ENCODE assay signal across 8 cellular contexts in the genomic region with DNA sequence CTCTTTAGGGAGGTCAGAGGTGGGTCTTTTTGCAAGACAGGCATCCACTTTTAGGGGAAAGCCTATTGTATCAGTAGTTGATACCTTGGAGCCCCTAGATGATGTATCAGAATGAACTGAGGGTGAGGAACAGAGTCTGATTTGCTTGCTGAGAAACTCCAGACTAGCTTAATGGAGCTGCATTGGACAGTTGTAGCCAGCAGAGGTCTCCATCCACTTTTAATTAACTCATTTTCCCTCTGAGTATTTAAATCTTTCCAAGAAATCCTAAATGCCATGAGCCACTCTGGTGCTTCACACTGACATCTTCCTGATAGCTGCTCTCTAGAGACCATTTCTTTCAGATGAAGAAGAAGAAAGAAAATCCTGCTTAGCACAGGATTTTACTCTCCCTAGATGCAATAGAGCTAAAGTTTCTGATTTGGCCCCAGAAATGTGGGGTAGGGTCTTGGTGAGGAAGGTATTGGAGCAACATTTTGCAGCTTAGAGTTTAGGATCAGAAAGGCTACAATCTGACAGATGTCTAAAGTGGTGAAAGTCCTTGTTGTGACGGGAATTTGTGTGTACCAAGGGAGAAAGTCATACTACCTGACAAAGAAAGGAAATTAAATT. TPM values are rescaled to one million over a fixed set of nuclear protein-coding genes. Genes with fewer than 3 reads are reported as not detected.
A peak's percentile ranks its signal among the peaks of the same experiment; 100 is the strongest.
DNase-seq lines count a peak whose midpoint lies in the region; ATAC-seq and TF ChIP-seq lines count a peak whose summit lies in the region.

No MANE protein-coding gene starts in this region.

- H2AFZ ChIP-seq in mammary epithelial cell (ENCODE audit: low read depth, low read length) = no peak overlapping the region

- no peaks in the 10 kb centered on the region for H3K79me2 ChIP-seq in mammary epithelial cell (ENCODE audit: insufficient read depth, low read length)

- no peak overlapping the region for H3K27ac Mint-ChIP-seq in stimulated activated effector memory CD8-positive, alpha-beta T cell treated with anti-CD3 and anti-CD28 coated beads, Interleukin-12 subunit alpha, Interleukin-12 subunit beta, amount 100 ng/mL, for 72 hours

- H3K4me2 ChIP-seq in mammary epithelial cell (ENCODE audit: insufficient read depth, low read depth, low read length) = no peak overlapping the region

- in situ Hi-C loops in mammary epithelial cell (cut with MboI; ENCODE audit: low sequenced_read_pairs in 2 of 2) = loop anchor here in 1 of 2 donors (25.0 kb wide), 1 partner anchor 404 kb away; no protein-coding TSS in a partner anchor

- WGBS in mammary epithelial cell (ENCODE audit: low coverage, missing lambda C conversion rate) = 100% methylated on average over 1 of the region's 1 CpG

- peaks cover 16% of the 10 kb centered on the region for H3K36me3 ChIP-seq in mammary epithelial cell (ENCODE audit: insufficient read depth, low read length)

- H3K4me1 ChIP-seq in mammary epithelial cell (ENCODE audit: insufficient read depth, low read length) = peaks cover 4% of the 10 kb centered on the region

- no peak overlapping the region for H3K4me3 Mint-ChIP-seq in stimulated activated effector memory CD8-positive, alpha-beta T cell treated with anti-CD3 and anti-CD28 coated beads, Interleukin-12 subunit alpha, Interleukin-12 subunit beta, amount 100 ng/mL, for 72 hours

- dilution Hi-C loops in mammary epithelial cell (cut with HindIII; ENCODE audit: low sequenced_read_pairs) = no loop called here

- no peak for ATAC-seq in HG02884 (IDR thresholded peaks at IDR 0.05; ENCODE audit: unreplicated experiment)
- ATAC-seq in stimulated activated effector memory CD8-positive, alpha-beta T cell treated with anti-CD3 and anti-CD28 coated beads, Interleukin-12 subunit alpha, Interleukin-12 subunit beta, amount 100 ng/mL, for 72 hours = no peak

- no TSS peak for BruUV-seq in mammary epithelial cell (replicated peaks; lab: Mats Ljungman, UMichigan)

- no peaks in the 10 kb centered on the region for H3K9me3 ChIP-seq in mammary epithelial cell (replicated peaks; ENCODE audit: insufficient read depth, low read length)

- peaks cover 50% of the 10 kb centered on the region for H3K36me3 Mint-ChIP-seq in stimulated activated effector memory CD8-positive, alpha-beta T cell treated with anti-CD3 and anti-CD28 coated beads, Interleukin-12 subunit alpha, Interleukin-12 subunit beta, amount 100 ng/mL, for 72 hours

- CTCF ChIA-PET in mammary epithelial cell (lab: Charles Lee; ENCODE audit: low non-redundant PET) = interaction anchor here (0.7 kb wide), 3 partner anchors 11 to 17 kb away, joined by 3 to 4 read pairs (median 3); no protein-coding TSS in a partner anchor

- H3K4me1 Mint-ChIP-seq in stimulated activated effector memory CD8-positive, alpha-beta T cell treated with anti-CD3 and anti-CD28 coated beads, Interleukin-12 subunit alpha, Interleukin-12 subunit beta, amount 100 ng/mL, for 72 hours = peaks cover 5% of the 10 kb centered on the region

- no peaks in the 10 kb centered on the region for H4K20me1 ChIP-seq in mammary epithelial cell (ENCODE audit: insufficient read depth, low read length)

- peak; percentile 65 to 66 for TF ChIP-seq CTCF in mammary epithelial cell (conservative IDR thresholded peaks at IDR 0.05 in 1 of 2, IDR thresholded peaks at IDR 0.05 in 1 of 2; ENCODE audit: extremely low read depth in 1 of 2, insufficient read depth in 1 of 2, low read depth in 1 of 2, low read length in 2 of 2)

- H3K4me3 ChIP-seq in mammary epithelial cell (replicated peaks in 1 of 3; ENCODE audit: insufficient read depth in 1 of 3, low read depth in 2 of 3, low read length in 3 of 3) = no peak overlapping the region

- intact Hi-C loops in mammary epithelial cell (cut with micrococcal nuclease) = loop anchor here (1.0 to 5.0 kb wide), 2 partner anchors 154 to 405 kb away; no protein-coding TSS in a partner anchor

- DNase-seq in DMS 273 (lab: John Stamatoyannopoulos, UW; ENCODE audit: unreplicated experiment) = peak; percentile 53
- no peak for DNase-seq in DMS 273 treated with DMSO at 0.1 percent for 48 hours (lab: John Stamatoyannopoulos, UW)
- peak; percentile 13 for DNase-seq in NCI-H1694 treated with DMSO at 0.1 percent for 48 hours (lab: John Stamatoyannopoulos, UW)
- DNase-seq in mammary epithelial cell = no peak
- DNase-seq in lung microvascular endothelial cell (ENCODE audit: low read depth in 2 of 2) = peak; percentile 55 to 68
- no peak for DNase-seq in stimulated activated CD4-positive, alpha-beta T cell treated with anti-CD3 and anti-CD28 coated beads, Interleukin-2, amount 100 ng/mL, for 48 hours
- DNase-seq in stimulated activated effector memory CD8-positive, alpha-beta T cell treated with anti-CD3 and anti-CD28 coated beads, Interleukin-12 subunit alpha, Interleukin-12 subunit beta, amount 100 ng/mL, for 72 hours (ENCODE audit: low spot score in 2 of 2) = no peak

- no peak overlapping the region for H3K27ac ChIP-seq in mammary epithelial cell (ENCODE audit: insufficient read depth, low read depth, low read length)

- no peak overlapping the region for H3K9ac ChIP-seq in mammary epithelial cell (ENCODE audit: insufficient read depth, low read length)

- H3K9me3 Mint-ChIP-seq in stimulated activated effector memory CD8-positive, alpha-beta T cell treated with anti-CD3 and anti-CD28 coated beads, Interleukin-12 subunit alpha, Interleukin-12 subunit beta, amount 100 ng/mL, for 72 hours = no peaks in the 10 kb centered on the region

- H3K27me3 ChIP-seq in mammary epithelial cell (ENCODE audit: insufficient read depth, low read length) = no peaks in the 10 kb centered on the region

RNA-seq across cellular contexts. Expression of gene EXT2, which starts 38.0 kb away (rescaled TPM):
- 100 to 1,000 TPM; 131 to 207 TPM for total RNA-seq in mammary epithelial cell
- 105 TPM for polyA plus RNA-seq in mammary epithelial cell
- polyA minus RNA-seq in mammary epithelial cell = 90.2 TPM
- total RNA-seq in lung microvascular endothelial cell = 119 and 138 TPM in 2 replicates

Comparison
In these comparisons a context has a peak if more than half of its experiments do, and no peak if none do; other contexts are left out.
1. DNase-seq: peak in DMS 273 (single experiment), NCI-H1694 treated with DMSO at 0.1 percent for 48 hours (single experiment) and lung microvascular endothelial cell (2 of 2); none in DMS 273 treated with DMSO at 0.1 percent for 48 hours (single experiment), mammary epithelial cell (single experiment), stimulated activated CD4-positive, alpha-beta T cell treated with anti-CD3 and anti-CD28 coated beads, Interleukin-2, amount 100 ng/mL, for 48 hours (0 of 2) and stimulated activated effector memory CD8-positive, alpha-beta T cell treated with anti-CD3 and anti-CD28 coated beads, Interleukin-12 subunit alpha, Interleukin-12 subunit beta, amount 100 ng/mL, for 72 hours (0 of 2).